Comparison of ENCODE assay signal across 24 cellular contexts in genomic region chr9:86163503-86163902, GRCh38.
"Had no signal": no experiment of that assay in that cellular context is flagged by ENCODE, and none has a peak within 500 bp of the region (broad histone marks: within the 10 kb centered on the region; RNA-seq: fewer than 3 reads in every experiment).

No MANE protein-coding gene starts in this region.

- DNase-seq: activated CD4-positive, alpha-beta T cell treated with anti-CD3 and anti-CD28 coated beads, Interleukin-2, amount 10 ng/mL, durations not matched to agents 24 days and 14 days; activated CD4-positive, alpha-beta T cell treated with anti-CD3 and anti-CD28 coated beads, Interleukin-2, amount 50 U/mL, for 48 hours; activated CD8-positive, alpha-beta T cell treated with anti-CD3 and anti-CD28 coated beads, Interleukin-2, amount 10 ng/mL, durations not matched to agents 7 days and 5 days; activated gamma-delta T cell; activated naive CD4-positive, alpha-beta T cell treated with Interleukin-2 at 50 U/mL for 16 hours; activated naive CD8-positive, alpha-beta T cell treated with anti-CD3 and anti-CD28 coated beads, Interleukin-2, amount 10 ng/mL, durations not matched to agents 7 days and 5 days; activated T-cell treated with anti-CD3 and anti-CD28 coated beads, Interleukin-2, amount 50 U/mL, for 24 hours; body of pancreas; caudate nucleus; cerebellar nuclear complex; NCI-H1105; NCI-H1417 treated with DMSO at 0.1 percent for 48 hours; NCI-H187 treated with DMSO at 0.1 percent for 48 hours; NCI-H2081; NCI-H2171 treated with DMSO at 0.1 percent for 48 hours; NCI-H345; NCI-H524 treated with DMSO at 0.1 percent for 48 hours; PC-3; Peyer's patch; Right ventricle myocardium superior; SW 1271; T-helper 1 cell; T-helper 2 cell; T-helper 9 cell had no signal

- H3K4me3 ChIP-seq: body of pancreas, Peyer's patch had no signal

- H3K9me3 ChIP-seq: body of pancreas, Peyer's patch had no signal

- ATAC-seq: activated CD8-positive, alpha-beta T cell treated with anti-CD3 and anti-CD28 coated beads, Interleukin-2, amount 10 ng/mL, durations not matched to agents 7 days and 5 days; body of pancreas; PC-3 had no signal

- H3K36me3 ChIP-seq: Peyer's patch had no signal

- H3K4me1 ChIP-seq: body of pancreas, Peyer's patch had no signal

- H3K27ac ChIP-seq: body of pancreas, Peyer's patch had no signal

- H3K27me3 ChIP-seq: body of pancreas, Peyer's patch had no signal
